Comparison of ENCODE assay signal across 10 cellular contexts in genomic region chr10:124152139-124152780, GRCh38. TPM values are rescaled to one million over a fixed set of nuclear protein-coding genes. Genes with fewer than 3 reads are reported as not detected.
DNase-seq lines count a peak whose midpoint lies in the region; ATAC-seq and TF ChIP-seq lines count a peak whose summit lies in the region.
"Had no signal": no experiment of that assay in that cellular context is flagged by ENCODE, and none has a peak within 500 bp of the region (broad histone marks: within the 10 kb centered on the region; RNA-seq: fewer than 3 reads in every experiment).

No MANE protein-coding gene starts in this region.

- peaks cover 7% of the 10 kb centered on the region for H3K4me1 ChIP-seq in endodermal cell (ENCODE audit: control insufficient read depth, insufficient read depth, low read length)

- H3K36me3 Mint-ChIP-seq in endodermal cell (ENCODE audit: low read depth): peaks cover 3% of the 10 kb centered on the region
- no peaks in the 10 kb centered on the region for H3K36me3 Mint-ChIP-seq in stimulated activated effector memory CD8-positive, alpha-beta T cell treated with anti-CD3 and anti-CD28 coated beads, Interleukin-12 subunit alpha, Interleukin-12 subunit beta, amount 100 ng/mL, for 72 hours
- H3K36me3 Mint-ChIP-seq: naive thymus-derived CD8-positive, alpha-beta T cell had no signal

- H3K9me3 Mint-ChIP-seq in endodermal cell: peaks cover 8% of the 10 kb centered on the region
- H3K9me3 Mint-ChIP-seq in stimulated activated effector memory CD8-positive, alpha-beta T cell treated with anti-CD3 and anti-CD28 coated beads, Interleukin-12 subunit alpha, Interleukin-12 subunit beta, amount 100 ng/mL, for 72 hours: peaks cover 3% of the 10 kb centered on the region
- H3K9me3 Mint-ChIP-seq: naive thymus-derived CD8-positive, alpha-beta T cell had no signal

- no peak overlapping the region for H3K9ac ChIP-seq in endodermal cell (ENCODE audit: extremely low read depth, low read length, poor library complexity, severe bottlenecking)

- H3K4me3 ChIP-seq in AG09309 (ENCODE audit: control insufficient read depth, low read depth, low read length) (no peak overlapping the region), endodermal cell (ENCODE audit: low read length) (no peak overlapping the region)

- H3K9me3 ChIP-seq in endodermal cell (ENCODE audit: control insufficient read depth, low read length): no peaks in the 10 kb centered on the region

- H3K27ac Mint-ChIP-seq in endodermal cell: no peak overlapping the region
- no peak overlapping the region for H3K27ac Mint-ChIP-seq in stimulated activated effector memory CD8-positive, alpha-beta T cell treated with anti-CD3 and anti-CD28 coated beads, Interleukin-12 subunit alpha, Interleukin-12 subunit beta, amount 100 ng/mL, for 72 hours

- no peaks in the 10 kb centered on the region for H3K27me3 ChIP-seq in endodermal cell (ENCODE audit: control insufficient read depth, insufficient read depth, low read length, poor library complexity, severe bottlenecking)

- WGBS in endodermal cell (ENCODE audit: insufficient coverage in 1 of 2, insufficient read length in 1 of 2), 2 experiments: 84 to 86% methylated on average over 15 to 25 of the region's 25 CpGs

- no peak overlapping the region for H3K4me3 Mint-ChIP-seq in endodermal cell
- no peak overlapping the region for H3K4me3 Mint-ChIP-seq in stimulated activated effector memory CD8-positive, alpha-beta T cell treated with anti-CD3 and anti-CD28 coated beads, Interleukin-12 subunit alpha, Interleukin-12 subunit beta, amount 100 ng/mL, for 72 hours

- no peaks in the 10 kb centered on the region for H3K36me3 ChIP-seq in endodermal cell (ENCODE audit: control insufficient read depth, insufficient read depth, low read length)

- no peak overlapping the region for H3K27ac ChIP-seq in endodermal cell (ENCODE audit: low read depth, low read length)
- H3K27ac ChIP-seq: VCaP had no signal

- ATAC-seq in HG03342 (IDR thresholded peaks at IDR 0.05; ENCODE audit: unreplicated experiment) (no peak), HG02798 (IDR thresholded peaks at IDR 0.05; ENCODE audit: poor library complexity, unreplicated experiment) (no peak)
- no peak for ATAC-seq in stimulated activated effector memory CD8-positive, alpha-beta T cell treated with anti-CD3 and anti-CD28 coated beads, Interleukin-12 subunit alpha, Interleukin-12 subunit beta, amount 100 ng/mL, for 72 hours

- no peak for TF ChIP-seq CTCF in AG09309 (IDR thresholded peaks at IDR 0.05; ENCODE audit: control insufficient read depth, insufficient read depth, low read depth, low read length, missing control alignments)
- no peak for TF ChIP-seq CTCF in endodermal cell (conservative IDR thresholded peaks at IDR 0.05)

- peaks cover 19% of the 10 kb centered on the region for H3K4me1 Mint-ChIP-seq in endodermal cell
- H3K4me1 Mint-ChIP-seq in stimulated activated effector memory CD8-positive, alpha-beta T cell treated with anti-CD3 and anti-CD28 coated beads, Interleukin-12 subunit alpha, Interleukin-12 subunit beta, amount 100 ng/mL, for 72 hours: peaks cover 9% of the 10 kb centered on the region

- DNase-seq in AG09309 (ENCODE audit: low read depth) (peak; percentile 55), M059J (ENCODE audit: low read depth) (peak; percentile 87), endodermal cell (peak; percentile 70), mucosa of gallbladder (ENCODE audit: low spot score) (peak; percentile 62), NCI-H82 (lab: John Stamatoyannopoulos, UW) (no peak)
- DNase-seq in stimulated activated effector memory CD8-positive, alpha-beta T cell treated with anti-CD3 and anti-CD28 coated beads, Interleukin-12 subunit alpha, Interleukin-12 subunit beta, amount 100 ng/mL, for 72 hours (ENCODE audit: low spot score in 2 of 2): no peak

- H3K27me3 Mint-ChIP-seq in endodermal cell (ENCODE audit: insufficient read depth): no peaks in the 10 kb centered on the region

RNA-seq across cellular contexts. Expression of gene CHST15, which starts 58.9 kb away (rescaled TPM):
- total RNA-seq in M059J (2014; rRNA removed; shearing (Covaris generic)): 15.2 and 15.6 TPM in 2 replicates
- 10 to 100 TPM in 1 of 2 donors, 1 to 10 TPM in 1; 7.5 to 14.9 TPM for total RNA-seq in endodermal cell
- polyA plus RNA-seq in endodermal cell (2013, experiment 1 of 2): 8.9 TPM
- 10.0 TPM for polyA plus RNA-seq in endodermal cell (2013, experiment 2 of 2)
- total RNA-seq in mucosa of gallbladder: 23.5 TPM

Comparison
In these comparisons a context has a peak if more than half of its experiments do, and no peak if none do; other contexts are left out.
1. DNase-seq: peak in AG09309 (single experiment), M059J (single experiment), endodermal cell (single experiment) and mucosa of gallbladder (single experiment); none in NCI-H82 (single experiment) and stimulated activated effector memory CD8-positive, alpha-beta T cell treated with anti-CD3 and anti-CD28 coated beads, Interleukin-12 subunit alpha, Interleukin-12 subunit beta, amount 100 ng/mL, for 72 hours (0 of 2).